ENCODE assay signal across 2 cellular contexts in the genomic region with DNA sequence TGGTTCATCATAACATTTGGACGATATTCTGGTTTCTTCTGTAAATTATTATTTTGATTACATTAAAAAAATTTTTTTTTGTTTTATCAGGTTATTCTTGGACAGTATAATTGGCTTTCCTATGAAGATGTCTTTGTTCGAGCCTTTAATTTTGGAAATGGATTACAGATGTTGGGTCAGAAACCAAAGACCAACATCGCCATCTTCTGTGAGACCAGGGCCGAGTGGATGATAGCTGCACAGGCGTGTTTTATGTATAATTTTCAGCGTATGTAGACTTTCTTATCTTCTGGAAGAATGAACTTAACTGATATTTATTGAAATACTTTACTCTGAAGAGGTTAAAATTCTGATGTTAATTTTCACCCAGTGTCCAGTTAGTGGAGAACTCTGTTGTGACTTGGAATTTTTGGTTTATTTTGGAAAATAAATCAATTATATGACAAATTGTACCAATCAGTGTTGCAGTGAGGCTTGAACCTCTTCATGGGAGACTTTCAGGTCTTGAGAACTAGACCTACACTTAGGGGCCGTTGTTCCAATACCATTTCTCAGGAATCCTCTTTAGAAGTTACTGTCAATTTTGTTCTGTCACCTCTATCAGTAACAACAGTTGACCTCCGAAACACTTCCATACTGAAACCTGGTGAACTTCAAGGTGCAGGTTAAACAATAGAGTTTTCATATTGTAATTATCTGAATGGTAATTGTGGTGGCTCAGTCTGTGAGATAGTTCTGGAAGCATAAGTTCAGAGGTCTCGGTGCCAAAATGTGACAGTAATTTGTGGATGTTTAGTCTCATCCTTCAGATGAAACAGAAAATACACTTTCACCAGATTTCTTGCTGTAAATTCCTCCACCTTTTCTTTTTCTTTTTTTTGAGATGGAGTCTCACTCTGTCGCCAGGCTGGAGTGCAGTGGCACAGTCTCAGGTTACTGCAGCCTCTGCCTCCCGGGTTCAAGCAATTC.
TF ChIP-seq lines count a peak whose summit lies in the region.

No MANE protein-coding gene starts in this region.

TF ChIP-seq in SK-N-SH, 30 proteins besides CTCF, POLR2A, EP300 and RAD21 (continued from another document):
- TF ChIP-seq CHD2 (IDR thresholded peaks at IDR 0.05; ENCODE audit: low read length, partially characterized antibody) (no peak), POLR2AphosphoS5 (IDR thresholded peaks at IDR 0.05; ENCODE audit: low read depth, low read length) (no peak), JUND (IDR thresholded peaks at IDR 0.05) (no peak), TEAD4 (IDR thresholded peaks at IDR 0.05; ENCODE audit: borderline replicate concordance, insufficient read depth) (no peak), NFIC (IDR thresholded peaks at IDR 0.05; ENCODE audit: borderline replicate concordance) (no peak), MEF2A (IDR thresholded peaks at IDR 0.05; ENCODE audit: borderline replicate concordance, low read depth) (no peak), EZH2phosphoT487 (IDR thresholded peaks at IDR 0.05; ENCODE audit: borderline replicate concordance, low read depth) (no peak), FOXM1 (IDR thresholded peaks at IDR 0.05; ENCODE audit: low read depth) (no peak), MXI1 (IDR thresholded peaks at IDR 0.05; ENCODE audit: low read depth, low read length) (no peak), SMC3 (IDR thresholded peaks at IDR 0.05; ENCODE audit: low read depth, low read length) (no peak), FOSL2 (IDR thresholded peaks at IDR 0.05; ENCODE audit: borderline replicate concordance, low read depth) (no peak), GATA2 (CRISPR knock-in tag; IDR thresholded peaks at IDR 0.05) (no peak), RCOR1 (IDR thresholded peaks at IDR 0.05; ENCODE audit: low read length) (no peak), RFX5 (IDR thresholded peaks at IDR 0.05; ENCODE audit: low read length) (no peak)
- TF ChIP-seq, protein P1, sequence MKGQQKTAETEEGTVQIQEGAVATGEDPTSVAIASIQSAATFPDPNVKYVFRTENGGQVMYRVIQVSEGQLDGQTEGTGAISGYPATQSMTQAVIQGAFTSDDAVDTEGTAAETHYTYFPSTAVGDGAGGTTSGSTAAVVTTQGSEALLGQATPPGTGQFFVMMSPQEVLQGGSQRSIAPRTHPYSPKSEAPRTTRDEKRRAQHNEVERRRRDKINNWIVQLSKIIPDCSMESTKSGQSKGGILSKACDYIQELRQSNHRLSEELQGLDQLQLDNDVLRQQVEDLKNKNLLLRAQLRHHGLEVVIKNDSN (IDR thresholded peaks at IDR 0.05; ENCODE audit: borderline replicate concordance, low read depth), result no peak
- TF ChIP-seq, protein P2, sequence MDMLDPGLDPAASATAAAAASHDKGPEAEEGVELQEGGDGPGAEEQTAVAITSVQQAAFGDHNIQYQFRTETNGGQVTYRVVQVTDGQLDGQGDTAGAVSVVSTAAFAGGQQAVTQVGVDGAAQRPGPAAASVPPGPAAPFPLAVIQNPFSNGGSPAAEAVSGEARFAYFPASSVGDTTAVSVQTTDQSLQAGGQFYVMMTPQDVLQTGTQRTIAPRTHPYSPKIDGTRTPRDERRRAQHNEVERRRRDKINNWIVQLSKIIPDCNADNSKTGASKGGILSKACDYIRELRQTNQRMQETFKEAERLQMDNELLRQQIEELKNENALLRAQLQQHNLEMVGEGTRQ (IDR thresholded peaks at IDR 0.05; ENCODE audit: borderline replicate concordance, low read depth, low read length), result no peak

TF ChIP-seq in SK-N-SH treated with all-trans-retinoic acid at 6 μM for 48 hours, 23 proteins besides CTCF, POLR2A, EP300 and RAD21 (continued from another document):
- TF ChIP-seq PPARA (CRISPR knock-in tag; IDR thresholded peaks at IDR 0.05; ENCODE audit: borderline replicate concordance) (no peak), TOX (CRISPR knock-in tag; IDR thresholded peaks at IDR 0.05; ENCODE audit: borderline replicate concordance) (no peak), ISL1 (CRISPR knock-in tag; IDR thresholded peaks at IDR 0.05) (no peak), ZNF565 (CRISPR knock-in tag; conservative IDR thresholded peaks at IDR 0.05; ENCODE audit: low read depth) (no peak), GLIS3 (CRISPR knock-in tag; IDR thresholded peaks at IDR 0.05) (no peak), ZFP3 (CRISPR knock-in tag; IDR thresholded peaks at IDR 0.05) (no peak), RARB (CRISPR knock-in tag; IDR thresholded peaks at IDR 0.05) (no peak)
- TF ChIP-seq, protein P3, sequence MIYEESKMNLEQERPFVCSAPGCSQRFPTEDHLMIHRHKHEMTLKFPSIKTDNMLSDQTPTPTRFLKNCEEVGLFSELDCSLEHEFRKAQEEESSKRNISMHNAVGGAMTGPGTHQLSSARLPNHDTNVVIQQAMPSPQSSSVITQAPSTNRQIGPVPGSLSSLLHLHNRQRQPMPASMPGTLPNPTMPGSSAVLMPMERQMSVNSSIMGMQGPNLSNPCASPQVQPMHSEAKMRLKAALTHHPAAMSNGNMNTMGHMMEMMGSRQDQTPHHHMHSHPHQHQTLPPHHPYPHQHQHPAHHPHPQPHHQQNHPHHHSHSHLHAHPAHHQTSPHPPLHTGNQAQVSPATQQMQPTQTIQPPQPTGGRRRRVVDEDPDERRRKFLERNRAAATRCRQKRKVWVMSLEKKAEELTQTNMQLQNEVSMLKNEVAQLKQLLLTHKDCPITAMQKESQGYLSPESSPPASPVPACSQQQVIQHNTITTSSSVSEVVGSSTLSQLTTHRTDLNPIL (CRISPR knock-in tag; IDR thresholded peaks at IDR 0.05; ENCODE audit: low read depth), result no peak
